Comparison of ENCODE assay signal across 1 cellular context in genomic region chr17:57440522-57441269, GRCh38.
TF ChIP-seq lines count a peak whose summit lies in the region.

No MANE protein-coding gene starts in this region.

TF ChIP-seq in HepG2, 621 proteins besides CTCF, POLR2A, EP300 and RAD21 (continued from another document and continues in another):
- TF ChIP-seq TRIM22 (IDR thresholded peaks at IDR 0.05) (no peak), ZFP36L1 (CRISPR knock-in tag; IDR thresholded peaks at IDR 0.05) (no peak), KMT2A (CRISPR knock-in tag; IDR thresholded peaks at IDR 0.05) (peak; percentile 48), ZBTB26 (CRISPR knock-in tag; IDR thresholded peaks at IDR 0.05; ENCODE audit: borderline replicate concordance) (no peak; the same call in 1 of the 2 replicates), BHLHE40 (IDR thresholded peaks at IDR 0.05; ENCODE audit: low read length) (0 out of 2 replicates have a peak, but pooled peaks have one; percentile 11), MED8 (CRISPR knock-in tag; IDR thresholded peaks at IDR 0.05; ENCODE audit: insufficient replicate concordance) (no peak), ARID4A (CRISPR knock-in tag; IDR thresholded peaks at IDR 0.05; ENCODE audit: borderline replicate concordance) (no peak; the same call in 1 of the 2 replicates), SNAPC2 (CRISPR knock-in tag; IDR thresholded peaks at IDR 0.05) (no peak), IRF9 (CRISPR knock-in tag; IDR thresholded peaks at IDR 0.05; ENCODE audit: borderline replicate concordance) (no peak), ZNF136 (CRISPR knock-in tag; IDR thresholded peaks at IDR 0.05; ENCODE audit: low read depth) (no peak), POLR2AphosphoS2 (IDR thresholded peaks at IDR 0.05; ENCODE audit: low read depth, low read length) (no peak), ZNF615 (CRISPR knock-in tag; IDR thresholded peaks at IDR 0.05; ENCODE audit: borderline replicate concordance) (no peak), RCOR2 (CRISPR knock-in tag; IDR thresholded peaks at IDR 0.05) (peak; percentile 34; the same call in 1 of the 2 replicates), ZNF205 (CRISPR knock-in tag; IDR thresholded peaks at IDR 0.05) (peak; percentile 67), GABPA (IDR thresholded peaks at IDR 0.05; ENCODE audit: low read depth, low read length) (no peak), GABPA (CRISPR knock-in tag; IDR thresholded peaks at IDR 0.05; ENCODE audit: low read depth) (no peak), ARNTL (CRISPR knock-in tag; IDR thresholded peaks at IDR 0.05) (no peak), PBX2 (CRISPR knock-in tag; IDR thresholded peaks at IDR 0.05) (no peak), NR1H2 (CRISPR knock-in tag; IDR thresholded peaks at IDR 0.05; ENCODE audit: borderline replicate concordance, low read depth) (no peak), U2AF2 (IDR thresholded peaks at IDR 0.05; ENCODE audit: low read depth, low read length) (no peak), SP2 (CRISPR knock-in tag; IDR thresholded peaks at IDR 0.05) (no peak), FOXO1 (CRISPR knock-in tag; IDR thresholded peaks at IDR 0.05) (peak; percentile 42; the same call in 1 of the 2 replicates), NFKBIZ (CRISPR knock-in tag; IDR thresholded peaks at IDR 0.05) (no peak), CREM (IDR thresholded peaks at IDR 0.05) (no peak), CREM (CRISPR knock-in tag; IDR thresholded peaks at IDR 0.05) (no peak), NFRKB (IDR thresholded peaks at IDR 0.05) (no peak), ZBTB33 (CRISPR knock-in tag; IDR thresholded peaks at IDR 0.05) (peak; percentile 85), TAF1 (CRISPR knock-in tag; IDR thresholded peaks at IDR 0.05) (no peak; the same call in 1 of the 2 replicates), MBNL3 (CRISPR knock-in tag; conservative IDR thresholded peaks at IDR 0.05) (no peak), MIXL1 (CRISPR knock-in tag; IDR thresholded peaks at IDR 0.05) (0 out of 2 replicates have a peak, but pooled peaks have one; percentile 21), PHF21A (CRISPR knock-in tag; IDR thresholded peaks at IDR 0.05) (peak; percentile 66; the same call in 1 of the 2 replicates), ZNF720 (CRISPR knock-in tag; IDR thresholded peaks at IDR 0.05) (peak; percentile 44; the same call in 1 of the 2 replicates), WIZ (CRISPR knock-in tag; IDR thresholded peaks at IDR 0.05) (no peak), NFE2 (CRISPR knock-in tag; IDR thresholded peaks at IDR 0.05) (no peak)
- TF ChIP-seq, protein P1, sequence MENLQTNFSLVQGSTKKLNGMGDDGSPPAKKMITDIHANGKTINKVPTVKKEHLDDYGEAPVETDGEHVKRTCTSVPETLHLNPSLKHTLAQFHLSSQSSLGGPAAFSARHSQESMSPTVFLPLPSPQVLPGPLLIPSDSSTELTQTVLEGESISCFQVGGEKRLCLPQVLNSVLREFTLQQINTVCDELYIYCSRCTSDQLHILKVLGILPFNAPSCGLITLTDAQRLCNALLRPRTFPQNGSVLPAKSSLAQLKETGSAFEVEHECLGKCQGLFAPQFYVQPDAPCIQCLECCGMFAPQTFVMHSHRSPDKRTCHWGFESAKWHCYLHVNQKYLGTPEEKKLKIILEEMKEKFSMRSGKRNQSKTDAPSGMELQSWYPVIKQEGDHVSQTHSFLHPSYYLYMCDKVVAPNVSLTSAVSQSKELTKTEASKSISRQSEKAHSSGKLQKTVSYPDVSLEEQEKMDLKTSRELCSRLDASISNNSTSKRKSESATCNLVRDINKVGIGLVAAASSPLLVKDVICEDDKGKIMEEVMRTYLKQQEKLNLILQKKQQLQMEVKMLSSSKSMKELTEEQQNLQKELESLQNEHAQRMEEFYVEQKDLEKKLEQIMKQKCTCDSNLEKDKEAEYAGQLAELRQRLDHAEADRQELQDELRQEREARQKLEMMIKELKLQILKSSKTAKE (CRISPR knock-in tag; IDR thresholded peaks at IDR 0.05; ENCODE audit: borderline replicate concordance) = no peak
- TF ChIP-seq, protein P2, sequence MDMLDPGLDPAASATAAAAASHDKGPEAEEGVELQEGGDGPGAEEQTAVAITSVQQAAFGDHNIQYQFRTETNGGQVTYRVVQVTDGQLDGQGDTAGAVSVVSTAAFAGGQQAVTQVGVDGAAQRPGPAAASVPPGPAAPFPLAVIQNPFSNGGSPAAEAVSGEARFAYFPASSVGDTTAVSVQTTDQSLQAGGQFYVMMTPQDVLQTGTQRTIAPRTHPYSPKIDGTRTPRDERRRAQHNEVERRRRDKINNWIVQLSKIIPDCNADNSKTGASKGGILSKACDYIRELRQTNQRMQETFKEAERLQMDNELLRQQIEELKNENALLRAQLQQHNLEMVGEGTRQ (IDR thresholded peaks at IDR 0.05; ENCODE audit: low read depth, low read length) = no peak
- TF ChIP-seq, protein P2 (CRISPR knock-in tag; IDR thresholded peaks at IDR 0.05; ENCODE audit: borderline replicate concordance) = no peak
- TF ChIP-seq, protein P3, sequence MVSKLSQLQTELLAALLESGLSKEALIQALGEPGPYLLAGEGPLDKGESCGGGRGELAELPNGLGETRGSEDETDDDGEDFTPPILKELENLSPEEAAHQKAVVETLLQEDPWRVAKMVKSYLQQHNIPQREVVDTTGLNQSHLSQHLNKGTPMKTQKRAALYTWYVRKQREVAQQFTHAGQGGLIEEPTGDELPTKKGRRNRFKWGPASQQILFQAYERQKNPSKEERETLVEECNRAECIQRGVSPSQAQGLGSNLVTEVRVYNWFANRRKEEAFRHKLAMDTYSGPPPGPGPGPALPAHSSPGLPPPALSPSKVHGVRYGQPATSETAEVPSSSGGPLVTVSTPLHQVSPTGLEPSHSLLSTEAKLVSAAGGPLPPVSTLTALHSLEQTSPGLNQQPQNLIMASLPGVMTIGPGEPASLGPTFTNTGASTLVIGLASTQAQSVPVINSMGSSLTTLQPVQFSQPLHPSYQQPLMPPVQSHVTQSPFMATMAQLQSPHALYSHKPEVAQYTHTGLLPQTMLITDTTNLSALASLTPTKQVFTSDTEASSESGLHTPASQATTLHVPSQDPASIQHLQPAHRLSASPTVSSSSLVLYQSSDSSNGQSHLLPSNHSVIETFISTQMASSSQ (IDR thresholded peaks at IDR 0.05; ENCODE audit: low read depth) = no peak
- TF ChIP-seq, protein P3 (CRISPR knock-in tag; IDR thresholded peaks at IDR 0.05; ENCODE audit: borderline replicate concordance) = no peak
- TF ChIP-seq, protein P4, sequence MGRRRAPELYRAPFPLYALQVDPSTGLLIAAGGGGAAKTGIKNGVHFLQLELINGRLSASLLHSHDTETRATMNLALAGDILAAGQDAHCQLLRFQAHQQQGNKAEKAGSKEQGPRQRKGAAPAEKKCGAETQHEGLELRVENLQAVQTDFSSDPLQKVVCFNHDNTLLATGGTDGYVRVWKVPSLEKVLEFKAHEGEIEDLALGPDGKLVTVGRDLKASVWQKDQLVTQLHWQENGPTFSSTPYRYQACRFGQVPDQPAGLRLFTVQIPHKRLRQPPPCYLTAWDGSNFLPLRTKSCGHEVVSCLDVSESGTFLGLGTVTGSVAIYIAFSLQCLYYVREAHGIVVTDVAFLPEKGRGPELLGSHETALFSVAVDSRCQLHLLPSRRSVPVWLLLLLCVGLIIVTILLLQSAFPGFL (CRISPR knock-in tag; IDR thresholded peaks at IDR 0.05) = no peak
